In the genomic region with DNA sequence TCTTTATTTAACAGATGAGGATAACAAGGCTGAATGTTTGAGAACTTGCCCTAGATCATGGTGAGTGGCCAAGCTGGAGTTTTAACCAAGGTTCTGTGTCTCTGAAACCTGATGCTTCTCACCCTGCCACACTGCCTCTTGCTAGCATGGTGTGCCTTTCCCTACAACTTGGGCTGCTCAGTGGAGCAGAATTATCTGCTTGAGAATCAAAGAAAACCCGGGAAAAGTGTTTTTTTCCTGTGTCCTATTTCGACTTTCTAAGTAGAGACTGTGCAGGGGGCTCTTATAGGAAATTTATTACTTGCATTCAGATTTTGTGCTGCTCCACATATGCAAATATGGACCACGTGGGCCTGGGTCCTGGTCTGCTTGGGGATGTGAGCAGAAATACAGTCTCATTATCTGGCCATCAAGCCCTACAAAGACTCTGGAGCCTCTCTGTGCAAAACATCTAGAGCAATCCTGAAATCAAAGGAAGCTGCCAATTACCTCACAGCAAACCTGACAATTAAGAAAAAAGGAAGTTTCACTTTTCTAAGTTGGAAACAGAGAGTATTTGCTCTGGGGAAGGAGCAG, we compare ENCODE assay signal across 20 cellular contexts.
"Had no signal": no experiment of that assay in that cellular context is flagged by ENCODE, and none has a peak within 500 bp of the region (broad histone marks: within the 10 kb centered on the region; RNA-seq: fewer than 3 reads in every experiment).

No MANE protein-coding gene starts in this region.

- FAIRE-seq: bronchial epithelial cell, pancreas, small intestine had no signal

- H3K27me3 ChIP-seq: heart left ventricle, pancreas, right lobe of liver had no signal

- H3K27ac ChIP-seq: gastrocnemius medialis, heart left ventricle, pancreas, right lobe of liver, WERI-Rb-1 had no signal

- ATAC-seq: esophagus mucosa; gastrocnemius medialis; heart left ventricle; naive thymus-derived CD4-positive, alpha-beta T cell; pancreas; stimulated activated naive CD8-positive, alpha-beta T cell treated with anti-CD3 and anti-CD28 coated beads, Interleukin-15, amount 100 ng/mL, for 72 hours had no signal

- H3K27ac Mint-ChIP-seq: activated CD4-positive, alpha-beta memory T cell treated with anti-CD3 and anti-CD28 coated beads for 36 hours; activated naive CD8-positive, alpha-beta T cell; activated T-helper 1 cell treated with anti-CD3 and anti-CD28 coated beads, Interleukin-12 subunit alpha, Interleukin-12 subunit beta, Interleukin-2, Interleukin-4 antibody, amounts not matched to agents 30 ng/mL and 10 ng/mL and 1 ng/mL, durations not matched to agents 14 hours and 24 hours and 36 hours; naive thymus-derived CD4-positive, alpha-beta T cell; stimulated activated naive CD8-positive, alpha-beta T cell treated with anti-CD3 and anti-CD28 coated beads, Interleukin-15, amount 100 ng/mL, for 72 hours; type B pancreatic cell had no signal

- H3K36me3 Mint-ChIP-seq: activated CD4-positive, alpha-beta memory T cell treated with anti-CD3 and anti-CD28 coated beads for 36 hours; activated naive CD8-positive, alpha-beta T cell; naive thymus-derived CD4-positive, alpha-beta T cell; type B pancreatic cell had no signal

- H3K9me3 ChIP-seq: gastrocnemius medialis, heart left ventricle, pancreas, right lobe of liver had no signal

- H3K4me3 Mint-ChIP-seq: activated CD4-positive, alpha-beta memory T cell treated with anti-CD3 and anti-CD28 coated beads for 36 hours; activated naive CD8-positive, alpha-beta T cell; activated T-helper 1 cell treated with anti-CD3 and anti-CD28 coated beads, Interleukin-12 subunit alpha, Interleukin-12 subunit beta, Interleukin-2, Interleukin-4 antibody, amounts not matched to agents 30 ng/mL and 10 ng/mL and 1 ng/mL, durations not matched to agents 14 hours and 24 hours and 36 hours; naive thymus-derived CD4-positive, alpha-beta T cell; stimulated activated naive CD8-positive, alpha-beta T cell treated with anti-CD3 and anti-CD28 coated beads, Interleukin-15, amount 100 ng/mL, for 72 hours; type B pancreatic cell had no signal

- DNase-seq: activated CD4-positive, alpha-beta memory T cell treated with anti-CD3 and anti-CD28 coated beads for 36 hours; activated T-cell treated with anti-CD3 and anti-CD28 coated beads for 4 hours; cerebellar nuclear complex; cortex of kidney; effector CD4-positive, alpha-beta T cell; gastrocnemius medialis; heart left ventricle; mesendoderm; naive thymus-derived CD4-positive, alpha-beta T cell; pancreas; right lobe of liver; small intestine; stimulated activated CD4-positive, alpha-beta T cell treated with anti-CD3 and anti-CD28 coated beads, Interleukin-4, amount 100 ng/mL, for 1 hour; stimulated activated naive CD8-positive, alpha-beta T cell treated with anti-CD3 and anti-CD28 coated beads, Interleukin-15, amount 100 ng/mL, for 72 hours; WERI-Rb-1 had no signal

- H3K27me3 Mint-ChIP-seq: stimulated activated naive CD8-positive, alpha-beta T cell treated with anti-CD3 and anti-CD28 coated beads, Interleukin-15, amount 100 ng/mL, for 72 hours had no signal

- H3K4me1 Mint-ChIP-seq: stimulated activated naive CD8-positive, alpha-beta T cell treated with anti-CD3 and anti-CD28 coated beads, Interleukin-15, amount 100 ng/mL, for 72 hours had no signal

- H3K4me3 ChIP-seq: gastrocnemius medialis, heart left ventricle, pancreas, right lobe of liver had no signal

- H3K36me3 ChIP-seq: gastrocnemius medialis, heart left ventricle, pancreas, right lobe of liver, WERI-Rb-1 had no signal

- H3K4me1 ChIP-seq: gastrocnemius medialis, pancreas had no signal

- H3K9me3 Mint-ChIP-seq: activated CD4-positive, alpha-beta memory T cell treated with anti-CD3 and anti-CD28 coated beads for 36 hours; activated T-helper 1 cell treated with anti-CD3 and anti-CD28 coated beads, Interleukin-12 subunit alpha, Interleukin-12 subunit beta, Interleukin-2, Interleukin-4 antibody, amounts not matched to agents 30 ng/mL and 10 ng/mL and 1 ng/mL, durations not matched to agents 14 hours and 24 hours and 36 hours; stimulated activated naive CD8-positive, alpha-beta T cell treated with anti-CD3 and anti-CD28 coated beads, Interleukin-15, amount 100 ng/mL, for 72 hours had no signal
